19 cellular contexts compared by ENCODE assay signal in genomic region chr11:35994421-35994820, GRCh38.
"Had no signal": no experiment of that assay in that cellular context is flagged by ENCODE, and none has a peak within 500 bp of the region (broad histone marks: within the 10 kb centered on the region; RNA-seq: fewer than 3 reads in every experiment).

No MANE protein-coding gene starts in this region.

- ATAC-seq: left colon, pancreas, right cardiac atrium had no signal

- H3K4me1 ChIP-seq: pancreas, thyroid gland had no signal

- H3K4me1 Mint-ChIP-seq: naive B cell had no signal

- H3K4me3 Mint-ChIP-seq: naive B cell, nephron, type B pancreatic cell had no signal

- H3K36me3 Mint-ChIP-seq: naive B cell had no signal

- H3K9me3 ChIP-seq: pancreas, suprapubic skin, thyroid gland had no signal

- H2AFZ ChIP-seq: hepatocyte had no signal

- H3K27me3 ChIP-seq: dorsolateral prefrontal cortex, hepatocyte, pancreas, suprapubic skin, thyroid gland had no signal

- DNase-seq: dorsolateral prefrontal cortex; effector CD8-positive, alpha-beta T cell; foreskin melanocyte; head of caudate nucleus; left colon; mesendoderm; naive B cell; occipital lobe; pancreas; right cardiac atrium; small intestine; stimulated activated CD4-positive, alpha-beta T cell treated with anti-CD3 and anti-CD28 coated beads, Interleukin-12 subunit alpha, Interleukin-12 subunit beta, amount 100 ng/mL, for 4 hours; stimulated activated naive CD4-positive, alpha-beta T cell; thyroid gland had no signal

- H3K36me3 ChIP-seq: pancreas, suprapubic skin, thyroid gland had no signal

- H3K4me2 ChIP-seq: hepatocyte had no signal

- H3K27ac Mint-ChIP-seq: naive B cell, progenitor cell of endocrine pancreas, type B pancreatic cell had no signal

- H3K4me3 ChIP-seq: dorsolateral prefrontal cortex, hepatocyte, pancreas, suprapubic skin, thyroid gland had no signal

- H3K27me3 Mint-ChIP-seq: progenitor cell of endocrine pancreas, type B pancreatic cell had no signal

- H3K27ac ChIP-seq: hepatocyte, pancreas, suprapubic skin, thyroid gland had no signal
